ENCODE assay signal across 9 cellular contexts in the genomic region with DNA sequence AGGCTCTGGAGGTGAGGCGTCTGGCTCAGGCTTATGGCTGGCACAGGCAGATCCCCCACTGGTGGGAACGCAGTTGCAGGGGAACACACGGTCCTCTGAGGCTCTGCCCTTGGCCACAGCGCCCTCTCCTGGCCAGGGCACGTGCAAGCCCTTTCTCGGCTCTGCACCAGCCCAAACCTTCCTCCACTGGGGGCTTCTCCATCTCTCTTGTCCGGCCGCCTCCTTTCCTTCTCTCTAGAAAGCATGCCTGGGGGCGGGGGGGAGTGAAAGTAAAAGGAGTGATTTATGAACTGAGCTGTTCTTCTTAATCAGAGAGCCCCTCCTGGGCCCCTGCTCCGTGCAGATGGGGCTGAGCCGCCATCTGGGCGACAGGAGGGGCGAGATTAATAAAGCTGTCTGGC. TPM values are rescaled to one million over a fixed set of nuclear protein-coding genes. Genes with fewer than 3 reads are reported as not detected.
DNase-seq lines count a peak whose midpoint lies in the region; ATAC-seq and TF ChIP-seq lines count a peak whose summit lies in the region.
"Had no signal": no experiment of that assay in that cellular context is flagged by ENCODE, and none has a peak within 500 bp of the region (broad histone marks: within the 10 kb centered on the region; RNA-seq: fewer than 3 reads in every experiment).

No MANE protein-coding gene starts in this region.

- H3K36me3 Mint-ChIP-seq in natural killer cell treated with Interleukin-12 subunit alpha and Interleukin-12 subunit beta and Interleukin-15 and Interleukin-18, amount 100 ng/mL, for 72 hours, result no peaks in the 10 kb centered on the region

- TF ChIP-seq CTCF in epithelial cell of proximal tubule (conservative IDR thresholded peaks at IDR 0.05; ENCODE audit: low read depth, low read length), result peak; percentile 91

- DNase-seq in D341Med (ENCODE audit: low spot score) (peak; percentile 90), NOMO-1 (lab: John Stamatoyannopoulos, UW; ENCODE audit: unreplicated experiment in 2 of 2) (peak; percentile 42 to 50), epithelial cell of proximal tubule (ENCODE audit: low read depth) (no peak)
- peak; percentile 87 for DNase-seq in activated CD8-positive, alpha-beta memory T cell treated with anti-CD3 and anti-CD28 coated beads, Interleukin-2, amount 50 U/mL, for 48 hours
- peak; percentile 65 for DNase-seq in natural killer cell treated with Interleukin-12 subunit alpha and Interleukin-12 subunit beta and Interleukin-15 and Interleukin-18, amount 100 ng/mL, for 72 hours (ENCODE audit: low spot score)
- peak; percentile 13 to 53 (median 26) for DNase-seq in stimulated activated naive CD4-positive, alpha-beta T cell (lab: John Stamatoyannopoulos, UW)

- H3K27ac Mint-ChIP-seq in natural killer cell treated with Interleukin-12 subunit alpha and Interleukin-12 subunit beta and Interleukin-15 and Interleukin-18, amount 100 ng/mL, for 72 hours, result no peak overlapping the region
- H3K27ac Mint-ChIP-seq: T-helper 1 cell treated with Interleukin-12 subunit alpha and Interleukin-12 subunit beta and Interleukin-4 antibody, amounts not matched to agents 30 μg/mL and 1 μg/mL, for 36 hours had no signal

- ATAC-seq in HG02759 (IDR thresholded peaks at IDR 0.05; ENCODE audit: unreplicated experiment) (peak; percentile 63), HG03108 (IDR thresholded peaks at IDR 0.05; ENCODE audit: unreplicated experiment) (no peak)
- peak; percentile 66 to 77 for ATAC-seq in natural killer cell treated with Interleukin-12 subunit alpha and Interleukin-12 subunit beta and Interleukin-15 and Interleukin-18, amount 100 ng/mL, for 72 hours

- H3K4me3 ChIP-seq in epithelial cell of proximal tubule (ENCODE audit: low read depth, low read length), result no peak overlapping the region

- no peaks in the 10 kb centered on the region for H3K4me1 Mint-ChIP-seq in natural killer cell treated with Interleukin-12 subunit alpha and Interleukin-12 subunit beta and Interleukin-15 and Interleukin-18, amount 100 ng/mL, for 72 hours (ENCODE audit: low read depth in 2 of 2)

- H3K4me3 Mint-ChIP-seq in natural killer cell treated with Interleukin-12 subunit alpha and Interleukin-12 subunit beta and Interleukin-15 and Interleukin-18, amount 100 ng/mL, for 72 hours, result no peak overlapping the region
- H3K4me3 Mint-ChIP-seq: T-helper 1 cell treated with Interleukin-12 subunit alpha and Interleukin-12 subunit beta and Interleukin-4 antibody, amounts not matched to agents 30 μg/mL and 1 μg/mL, for 36 hours had no signal

- H3K27me3 Mint-ChIP-seq in natural killer cell treated with Interleukin-12 subunit alpha and Interleukin-12 subunit beta and Interleukin-15 and Interleukin-18, amount 100 ng/mL, for 72 hours, result peaks cover 17 to 24% of the 10 kb centered on the region in 2 donors

- no peaks in the 10 kb centered on the region for H3K9me3 Mint-ChIP-seq in natural killer cell treated with Interleukin-12 subunit alpha and Interleukin-12 subunit beta and Interleukin-15 and Interleukin-18, amount 100 ng/mL, for 72 hours
- H3K9me3 Mint-ChIP-seq: T-helper 1 cell treated with Interleukin-12 subunit alpha and Interleukin-12 subunit beta and Interleukin-4 antibody, amounts not matched to agents 30 μg/mL and 1 μg/mL, for 36 hours had no signal

RNA-seq across cellular contexts. Expression of a gene that starts 56.5 kb away (rescaled TPM):
- 8.0 and 34.4 TPM in 2 replicates for total RNA-seq in epithelial cell of proximal tubule
- 10 to 100 TPM in 1 of 2 donors, 1 to 10 TPM in 1; 3.2 to 12.2 TPM for total RNA-seq in natural killer cell treated with Interleukin-12 subunit alpha and Interleukin-12 subunit beta and Interleukin-15 and Interleukin-18, amount 100 ng/mL, for 72 hours
